9 cellular contexts compared by ENCODE assay signal in genomic region chr14:55053018-55053417, GRCh38. TPM values are rescaled to one million over a fixed set of nuclear protein-coding genes. Genes with fewer than 3 reads are reported as not detected.
DNase-seq lines count a peak whose midpoint lies in the region; ATAC-seq, FAIRE-seq and TF ChIP-seq lines count a peak whose summit lies in the region.
"Had no signal": no experiment of that assay in that cellular context is flagged by ENCODE, and none has a peak within 500 bp of the region (broad histone marks: within the 10 kb centered on the region; RNA-seq: fewer than 3 reads in every experiment).

No MANE protein-coding gene starts in this region.

- no peak for TF ChIP-seq RAD21 in liver (IDR thresholded peaks at IDR 0.05)

- H3K27ac Mint-ChIP-seq in activated T-cell treated with anti-CD3 and anti-CD28 coated beads, Interleukin-2, amount 50 U/mL, for 72 hours = peak overlapping the region; percentile 95
- H3K27ac Mint-ChIP-seq in astrocyte (ENCODE audit: unreplicated experiment) = peak overlapping the region; percentile 98

- H3K9me3 ChIP-seq in astrocyte (ENCODE audit: insufficient read depth, low read depth, low read length) (no peaks in the 10 kb centered on the region), liver (ENCODE audit: control insufficient read depth in 4 of 4, low read length in 3 of 4) (no peaks in the 10 kb centered on the region), tibial nerve (no peaks in the 10 kb centered on the region)

- FAIRE-seq in astrocyte (lab: Jason Lieb, UNC) = no peak

- H4K20me1 ChIP-seq in astrocyte (ENCODE audit: insufficient read depth, low read length) = peaks cover 44% of the 10 kb centered on the region

- peak overlapping the region; percentile 100 for H3K27ac ChIP-seq in astrocyte (ENCODE audit: low read depth, low read length)
- H3K27ac ChIP-seq in liver (ENCODE audit: low read depth in 1 of 2, low read length in 2 of 2) = peak overlapping the region; percentile 11 to 100
- peak overlapping the region; percentile 96 to 100 (median 98) for H3K27ac ChIP-seq in tibial nerve

- H2AFZ ChIP-seq in astrocyte (ENCODE audit: low read depth, low read length) = no peak overlapping the region

- no peak for ATAC-seq in activated T-cell treated with anti-CD3 and anti-CD28 coated beads, Interleukin-2, amount 50 U/mL, for 72 hours (replicated peaks in 1 of 2)
- no peak for ATAC-seq in GM21576 (IDR thresholded peaks at IDR 0.05; ENCODE audit: unreplicated experiment)
- ATAC-seq in GM18498 (IDR thresholded peaks at IDR 0.05; ENCODE audit: unreplicated experiment) = no peak
- ATAC-seq in GM19452 (IDR thresholded peaks at IDR 0.05; ENCODE audit: unreplicated experiment) = no peak

- H3K36me3 Mint-ChIP-seq in activated T-cell treated with anti-CD3 and anti-CD28 coated beads, Interleukin-2, amount 50 U/mL, for 72 hours (ENCODE audit: insufficient read depth in 2 of 2) = peaks cover 4 to 13% of the 10 kb centered on the region in 2 donors
- H3K36me3 Mint-ChIP-seq in astrocyte (ENCODE audit: low read depth, unreplicated experiment) = peaks cover 6% of the 10 kb centered on the region

- no peaks in the 10 kb centered on the region for H3K27me3 ChIP-seq in astrocyte (ENCODE audit: insufficient read depth, low read length)
- H3K27me3 ChIP-seq in liver (ENCODE audit: control insufficient read depth in 4 of 4, insufficient read depth in 4 of 4, low read length in 3 of 4) = no peaks in the 10 kb centered on the region
- no peaks in the 10 kb centered on the region for H3K27me3 ChIP-seq in tibial nerve

- peak overlapping the region; percentile 84 to 97 for H3K4me3 Mint-ChIP-seq in activated T-cell treated with anti-CD3 and anti-CD28 coated beads, Interleukin-2, amount 50 U/mL, for 72 hours
- H3K4me3 Mint-ChIP-seq in astrocyte (ENCODE audit: unreplicated experiment) = peak overlapping the region; percentile 94

- H3K79me2 ChIP-seq in astrocyte (ENCODE audit: insufficient read depth, low read length) = peaks cover 65% of the 10 kb centered on the region

- DNase-seq in activated T-cell treated with anti-CD3 and anti-CD28 coated beads, Interleukin-2, amount 50 U/mL, for 72 hours = no peak
- DNase-seq in activated T-cell treated with anti-CD3 and anti-CD28 coated beads, Interleukin-2, amount 50 U/mL, for 1 hour = no peak
- DNase-seq in astrocyte (ENCODE audit: low read depth) (no peak), tibial nerve (ENCODE audit: low spot score in 2 of 2) (no peak)
- DNase-seq: GOT3 had no signal

- no peaks in the 10 kb centered on the region for H3K9me3 Mint-ChIP-seq in activated T-cell treated with anti-CD3 and anti-CD28 coated beads, Interleukin-2, amount 50 U/mL, for 72 hours
- no peaks in the 10 kb centered on the region for H3K9me3 Mint-ChIP-seq in astrocyte (ENCODE audit: unreplicated experiment)

- TF ChIP-seq POLR2A in tibial nerve (IDR thresholded peaks at IDR 0.05) = no peak

- WGBS in liver = 70% methylated on average over 6 of the region's 6 CpGs
- WGBS in tibial nerve, 2 donors = 54 to 59% methylated on average over 6 of the region's 6 CpGs

- TF ChIP-seq CTCF in astrocyte (IDR thresholded peaks at IDR 0.05; ENCODE audit: insufficient read depth, low read depth, low read length) (no peak), liver (IDR thresholded peaks at IDR 0.05; ENCODE audit: low read depth, low read length, missing input control) (no peak), tibial nerve (IDR thresholded peaks at IDR 0.05) (no peak)

- TF ChIP-seq EP300 in tibial nerve (IDR thresholded peaks at IDR 0.05) = no peak

- peaks cover 41% of the 10 kb centered on the region for H3K4me1 Mint-ChIP-seq in activated T-cell treated with anti-CD3 and anti-CD28 coated beads, Interleukin-2, amount 50 U/mL, for 72 hours (ENCODE audit: low read depth)
- H3K4me1 Mint-ChIP-seq in astrocyte (ENCODE audit: low read depth, unreplicated experiment) = peaks cover 16% of the 10 kb centered on the region

- H3K4me3 ChIP-seq in astrocyte (ENCODE audit: insufficient read depth, low read depth, low read length) (peak overlapping the region; percentile 81), liver (ENCODE audit: low read depth in 1 of 3, low read length in 3 of 3) (peak overlapping the region in 1 of 3 donors; percentile 92), tibial nerve (peak overlapping the region in 3 of 4 donors; percentile 80 to 89 (median 87))

- peak overlapping the region; percentile 89 for H3K4me2 ChIP-seq in astrocyte (ENCODE audit: low read length)

- H3K9ac ChIP-seq in astrocyte (ENCODE audit: low read length) = peak overlapping the region; percentile 100
- H3K9ac ChIP-seq in liver (ENCODE audit: low read depth in 1 of 2, low read length in 2 of 2) = peak overlapping the region in 1 of 2 donors; percentile 88

- peaks cover 17% of the 10 kb centered on the region for H3K4me1 ChIP-seq in astrocyte (ENCODE audit: insufficient read depth, low read length)
- peaks cover 8 to 17% (median 14%) of the 10 kb centered on the region in 4 donors for H3K4me1 ChIP-seq in liver (ENCODE audit: control insufficient read depth in 4 of 4, insufficient read depth in 4 of 4, low read length in 3 of 4)
- peaks cover 0 to 49% (median 14%) of the 10 kb centered on the region in 4 donors for H3K4me1 ChIP-seq in tibial nerve

- no peaks in the 10 kb centered on the region for H3K27me3 Mint-ChIP-seq in activated T-cell treated with anti-CD3 and anti-CD28 coated beads, Interleukin-2, amount 50 U/mL, for 72 hours (ENCODE audit: low read depth)
- H3K27me3 Mint-ChIP-seq in astrocyte (ENCODE audit: low read depth, unreplicated experiment) = no peaks in the 10 kb centered on the region

- H3K36me3 ChIP-seq in astrocyte (ENCODE audit: insufficient read depth, low read length) (peaks cover 16% of the 10 kb centered on the region), liver (ENCODE audit: control insufficient read depth in 4 of 4, insufficient read depth in 3 of 4, low read depth in 1 of 4, low read length in 3 of 4) (peaks cover 0 to 4% (median 1%) of the 10 kb centered on the region in 4 donors), tibial nerve (peaks cover 0 to 12% (median 0%) of the 10 kb centered on the region in 3 donors)

TF ChIP-seq in liver, 16 proteins besides CTCF, POLR2A, EP300 and RAD21 (continues in another document):
- TF ChIP-seq, protein P1, sequence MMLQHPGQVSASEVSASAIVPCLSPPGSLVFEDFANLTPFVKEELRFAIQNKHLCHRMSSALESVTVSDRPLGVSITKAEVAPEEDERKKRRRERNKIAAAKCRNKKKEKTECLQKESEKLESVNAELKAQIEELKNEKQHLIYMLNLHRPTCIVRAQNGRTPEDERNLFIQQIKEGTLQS (IDR thresholded peaks at IDR 0.05) = no peak
- TF ChIP-seq, protein P2, sequence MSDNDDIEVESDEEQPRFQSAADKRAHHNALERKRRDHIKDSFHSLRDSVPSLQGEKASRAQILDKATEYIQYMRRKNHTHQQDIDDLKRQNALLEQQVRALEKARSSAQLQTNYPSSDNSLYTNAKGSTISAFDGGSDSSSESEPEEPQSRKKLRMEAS (IDR thresholded peaks at IDR 0.05) = no peak
- TF ChIP-seq, protein P3, sequence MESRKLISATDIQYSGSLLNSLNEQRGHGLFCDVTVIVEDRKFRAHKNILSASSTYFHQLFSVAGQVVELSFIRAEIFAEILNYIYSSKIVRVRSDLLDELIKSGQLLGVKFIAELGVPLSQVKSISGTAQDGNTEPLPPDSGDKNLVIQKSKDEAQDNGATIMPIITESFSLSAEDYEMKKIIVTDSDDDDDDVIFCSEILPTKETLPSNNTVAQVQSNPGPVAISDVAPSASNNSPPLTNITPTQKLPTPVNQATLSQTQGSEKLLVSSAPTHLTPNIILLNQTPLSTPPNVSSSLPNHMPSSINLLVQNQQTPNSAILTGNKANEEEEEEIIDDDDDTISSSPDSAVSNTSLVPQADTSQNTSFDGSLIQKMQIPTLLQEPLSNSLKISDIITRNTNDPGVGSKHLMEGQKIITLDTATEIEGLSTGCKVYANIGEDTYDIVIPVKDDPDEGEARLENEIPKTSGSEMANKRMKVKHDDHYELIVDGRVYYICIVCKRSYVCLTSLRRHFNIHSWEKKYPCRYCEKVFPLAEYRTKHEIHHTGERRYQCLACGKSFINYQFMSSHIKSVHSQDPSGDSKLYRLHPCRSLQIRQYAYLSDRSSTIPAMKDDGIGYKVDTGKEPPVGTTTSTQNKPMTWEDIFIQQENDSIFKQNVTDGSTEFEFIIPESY (IDR thresholded peaks at IDR 0.05) = no peak
- TF ChIP-seq HNF4G (IDR thresholded peaks at IDR 0.05) (no peak), HNF4A (conservative IDR thresholded peaks at IDR 0.05) (no peak), EGR1 (IDR thresholded peaks at IDR 0.05; ENCODE audit: low read depth in 2 of 2) (no peak), JUND (IDR thresholded peaks at IDR 0.05) (no peak), NR2F2 (IDR thresholded peaks at IDR 0.05) (no peak), GABPA (IDR thresholded peaks at IDR 0.05 in 1 of 2, conservative IDR thresholded peaks at IDR 0.05 in 1 of 2) (no peak), SP1 (IDR thresholded peaks at IDR 0.05) (no peak), RXRA (IDR thresholded peaks at IDR 0.05) (no peak)

RNA-seq across cellular contexts. Expression of gene MAPK1IP1L, which starts 1.6 kb away (rescaled TPM):
- 10 to 100 TPM; 90.9 to 91.4 TPM for total RNA-seq in activated T-cell treated with anti-CD3 and anti-CD28 coated beads, Interleukin-2, amount 50 U/mL, for 72 hours
- total RNA-seq in astrocyte = 106 and 111 TPM in 2 replicates
- 10 to 100 TPM; 11.8 to 15.5 TPM for total RNA-seq in liver
- 10 to 100 TPM; 19.8 to 25.2 TPM for polyA plus RNA-seq in liver
- total RNA-seq in tibial nerve = 10 to 100 TPM; 25.3 to 54.0 (median 41.9) TPM

RNA-seq across cellular contexts. Expression of gene SOCS4, which starts 26.0 kb away (rescaled TPM):
- 10 to 100 TPM; 25.9 to 27.0 TPM for total RNA-seq in activated T-cell treated with anti-CD3 and anti-CD28 coated beads, Interleukin-2, amount 50 U/mL, for 72 hours
- 25.2 and 30.5 TPM in 2 replicates for total RNA-seq in astrocyte
- total RNA-seq in liver = 1 to 10 TPM; 7.0 to 7.4 TPM
- 1 to 10 TPM; 2.2 to 5.0 TPM for polyA plus RNA-seq in liver
- 10 to 100 TPM; 13.3 to 28.8 (median 19.1) TPM for total RNA-seq in tibial nerve

RNA-seq across cellular contexts. Expression of gene WDHD1, which starts 26.1 kb away (rescaled TPM):
- total RNA-seq in activated T-cell treated with anti-CD3 and anti-CD28 coated beads, Interleukin-2, amount 50 U/mL, for 72 hours = 10 to 100 TPM; 43.7 to 50.7 TPM
- total RNA-seq in astrocyte (7.2 and 9.3 TPM in 2 replicates), liver (10 to 100 TPM in 1 of 2 donors, under 1 TPM in 1; 0.50 to 14.1 TPM), tibial nerve (1 to 10 TPM; 1.2 to 3.1 (median 1.9) TPM)
- under 1 TPM; 0.18 to 0.33 TPM for polyA plus RNA-seq in liver
